In genomic region chr2:222408684-222409083, GRCh38 we compare ENCODE assay signal across 35 cellular contexts. TPM values are rescaled to one million over a fixed set of nuclear protein-coding genes. Genes with fewer than 3 reads are reported as not detected.
"Had no signal": no experiment of that assay in that cellular context is flagged by ENCODE, and none has a peak within 500 bp of the region (broad histone marks: within the 10 kb centered on the region; RNA-seq: fewer than 3 reads in every experiment).

No MANE protein-coding gene starts in this region.

- DNase-seq: Karpas-422, MG63, NCI-H1048, NCI-H1092 treated with DMSO at 0.1 percent for 48 hours, NCI-H1105 treated with DMSO at 0.1 percent for 48 hours, NCI-H1417, NCI-H1436, NCI-H146, NCI-H1694, NCI-H187, NCI-H1930, NCI-H2029 treated with DMSO at 0.1 percent for 48 hours, NCI-H2081 treated with DMSO at 0.1 percent for 48 hours, NCI-H2107, NCI-H2171, NCI-H226, NCI-H510A treated with DMSO at 0.1 percent for 48 hours, NCI-H524 treated with DMSO at 0.1 percent for 48 hours, NCI-H526 treated with DMSO at 0.1 percent for 48 hours, NCI-H774, PC-9, SHP77, SIG-M5, SJCRH30 had no signal

- H3K36me3 ChIP-seq: MG63, SJCRH30 had no signal

- H3K27ac ChIP-seq: KMS-11, PC-9, RWPE1, SJCRH30, SK-N-MC had no signal

- H3K27me3 ChIP-seq: MG63, SJCRH30 had no signal

- H3K4me1 ChIP-seq: SJCRH30 had no signal

- H3K4me3 ChIP-seq: MG63, PC-9, SJCRH30, SK-N-MC had no signal

- ATAC-seq: Panc1, Right ventricle myocardium inferior, SK-N-SH treated with all-trans-retinoic acid at 6 μM for 48 hours had no signal

RNA-seq across cellular contexts. Expression of gene SGPP2, which starts 15.7 kb away (rescaled TPM):
- total RNA-seq: LHCN-M2, NCI-H460, OCI-LY7, RPMI7951, SJCRH30, SK-MEL-5 had no signal
